Comparison of ENCODE assay signal across 8 cellular contexts in genomic region chrX:118603981-118604380, GRCh38.
DNase-seq lines count a peak whose midpoint lies in the region; ATAC-seq and TF ChIP-seq lines count a peak whose summit lies in the region.

No MANE protein-coding gene starts in this region.

- no peaks in the 10 kb centered on the region for H3K9me3 ChIP-seq in upper lobe of right lung

- DNase-seq in ELF-1 (ENCODE audit: low read depth, low spot score) (peak; percentile 77), NCI-H510A treated with DMSO at 0.1 percent for 48 hours (lab: John Stamatoyannopoulos, UW) (peak; percentile 73), fibroblast of the aortic adventitia (ENCODE audit: low read depth) (peak; percentile 70), neural crest cell (ENCODE audit: low read depth, low spot score) (peak; percentile 16), upper lobe of right lung (no peak)
- DNase-seq in activated T-cell treated with anti-CD3 and anti-CD28 coated beads, Interleukin-2, amount 50 U/mL, for 1 hour: peak; percentile 35

- no peaks in the 10 kb centered on the region for H3K4me1 ChIP-seq in upper lobe of right lung

- no peaks in the 10 kb centered on the region for H3K9me3 Mint-ChIP-seq in neural crest cell

- H3K27ac Mint-ChIP-seq in neural crest cell (ENCODE audit: unreplicated experiment): no peak overlapping the region

- no peak overlapping the region for H3K4me3 ChIP-seq in fibroblast of the aortic adventitia (ENCODE audit: low read depth, low read length)
- no peak overlapping the region for H3K4me3 ChIP-seq in upper lobe of right lung

- no peak overlapping the region for H3K4me3 Mint-ChIP-seq in neural crest cell

- H3K36me3 Mint-ChIP-seq in neural crest cell (ENCODE audit: low read depth): no peaks in the 10 kb centered on the region

- TF ChIP-seq CTCF in fibroblast of the aortic adventitia (IDR thresholded peaks at IDR 0.05; ENCODE audit: insufficient read depth, low read length): peak; percentile 92
- TF ChIP-seq CTCF in neural crest cell (conservative IDR thresholded peaks at IDR 0.05): peak; percentile 79
- peak; percentile 76 for TF ChIP-seq CTCF in upper lobe of right lung (IDR thresholded peaks at IDR 0.05)

- peaks cover 6% of the 10 kb centered on the region for H3K36me3 ChIP-seq in upper lobe of right lung

- no peak overlapping the region for H3K27ac ChIP-seq in upper lobe of right lung

- H3K27me3 ChIP-seq in upper lobe of right lung: no peaks in the 10 kb centered on the region

- intact Hi-C loops in upper lobe of right lung (cut with DNase I): no loop called here

- ATAC-seq in HG02610 (IDR thresholded peaks at IDR 0.05; ENCODE audit: unreplicated experiment): peak; percentile 43
- ATAC-seq in upper lobe of right lung: peak; percentile 94
- no peak for ATAC-seq in GM18868 (IDR thresholded peaks at IDR 0.05; ENCODE audit: unreplicated experiment)

- no peaks in the 10 kb centered on the region for H3K27me3 Mint-ChIP-seq in neural crest cell (ENCODE audit: low read depth)

- H3K4me1 Mint-ChIP-seq in neural crest cell: peaks cover 4% of the 10 kb centered on the region
